In genomic region chr10:124602646-124603365, GRCh38 we compare ENCODE assay signal across 24 cellular contexts.
DNase-seq lines count a peak whose midpoint lies in the region; ATAC-seq and TF ChIP-seq lines count a peak whose summit lies in the region.
"Had no signal": no experiment of that assay in that cellular context is flagged by ENCODE, and none has a peak within 500 bp of the region (broad histone marks: within the 10 kb centered on the region; RNA-seq: fewer than 3 reads in every experiment).

No MANE protein-coding gene starts in this region.

- H3K4me2 ChIP-seq in SU-DHL-6 (ENCODE audit: low read depth, low read length, poor library complexity, severe bottlenecking): peak overlapping the region; percentile 65
- H3K4me2 ChIP-seq: SK-N-SH had no signal

- POLR2A ChIA-PET in activated CD8-positive, alpha-beta T cell treated with anti-CD3 and anti-CD28 coated beads, Interleukin-2, amount 10 ng/mL, durations not matched to agents 7 days and 5 days (lab: Charles Lee): interaction anchor here (0.5 to 0.7 kb wide), 2 partner anchors 11 to 185 kb away, joined by 3 read pairs; no protein-coding TSS in a partner anchor
- POLR2A ChIA-PET in activated CD8-positive, alpha-beta T cell treated with anti-CD3 and anti-CD28 coated beads for 36 hours (lab: Charles Lee): interaction anchor here (1.0 kb wide), 1 partner anchor 9 kb away, joined by 3 read pairs; no protein-coding TSS in a partner anchor

- no peak for TF ChIP-seq CTCF in activated CD8-positive, alpha-beta T cell treated with anti-CD3 and anti-CD28 coated beads for 36 hours (IDR thresholded peaks at IDR 0.05)
- no peak for TF ChIP-seq CTCF in SU-DHL-6 (IDR thresholded peaks at IDR 0.05; ENCODE audit: insufficient read depth, low read length, poor library complexity, severe bottlenecking)
- no peak for TF ChIP-seq CTCF in nephron progenitor cell (IDR thresholded peaks at IDR 0.05)

- H3K27me3 Mint-ChIP-seq in activated CD8-positive, alpha-beta T cell treated with anti-CD3 and anti-CD28 coated beads, Interleukin-2, amount 10 ng/mL, durations not matched to agents 7 days and 5 days (ENCODE audit: low read depth): no peaks in the 10 kb centered on the region
- no peaks in the 10 kb centered on the region for H3K27me3 Mint-ChIP-seq in activated CD8-positive, alpha-beta T cell treated with anti-CD3 and anti-CD28 coated beads for 36 hours
- no peaks in the 10 kb centered on the region for H3K27me3 Mint-ChIP-seq in stimulated activated naive B cell treated with anti-CD40 and anti-IgM and Interleukin-4, amounts not matched to agents 10 μg/mL and 1 μg/mL and 100 μg/mL, for 72 hours
- no peaks in the 10 kb centered on the region for H3K27me3 Mint-ChIP-seq in activated T-cell treated with anti-CD3 and anti-CD28 coated beads, Interleukin-2, amount 50 U/mL, for 4 hours (ENCODE audit: low read depth)
- H3K27me3 Mint-ChIP-seq in nephron progenitor cell (ENCODE audit: low read depth, poor library complexity): no peaks in the 10 kb centered on the region
- H3K27me3 Mint-ChIP-seq: activated CD8-positive, alpha-beta memory T cell treated with anti-CD3 and anti-CD28 coated beads, Interleukin-2, amount 10 ng/mL, durations not matched to agents 7 days and 5 days had no signal

- H3K36me3 ChIP-seq in SU-DHL-6 (ENCODE audit: low read length): no peaks in the 10 kb centered on the region
- H3K36me3 ChIP-seq: stomach, upper lobe of left lung had no signal

- H3K4me3 ChIP-seq in SU-DHL-6 (ENCODE audit: insufficient read depth, low read length, poor library complexity, severe bottlenecking): no peak overlapping the region
- H3K4me3 ChIP-seq: GM23248, stomach, upper lobe of left lung had no signal

- H3K27ac Mint-ChIP-seq in activated CD8-positive, alpha-beta T cell treated with anti-CD3 and anti-CD28 coated beads, Interleukin-2, amount 10 ng/mL, durations not matched to agents 7 days and 5 days: no peak overlapping the region
- no peak overlapping the region for H3K27ac Mint-ChIP-seq in activated CD8-positive, alpha-beta T cell treated with anti-CD3 and anti-CD28 coated beads for 36 hours
- H3K27ac Mint-ChIP-seq in stimulated activated naive B cell treated with anti-CD40 and anti-IgM and Interleukin-4, amounts not matched to agents 10 μg/mL and 1 μg/mL and 100 μg/mL, for 72 hours: peak overlapping the region; percentile 47
- no peak overlapping the region for H3K27ac Mint-ChIP-seq in nephron progenitor cell
- H3K27ac Mint-ChIP-seq: activated CD4-positive, alpha-beta T cell treated with anti-CD3 and anti-CD28 coated beads, Interleukin-2, amount 10 ng/mL, durations not matched to agents 24 days and 14 days; activated CD8-positive, alpha-beta memory T cell treated with anti-CD3 and anti-CD28 coated beads, Interleukin-2, amount 10 ng/mL, durations not matched to agents 7 days and 5 days; dendritic cell treated with granulocyte-macrophage colony-stimulating factor and Interleukin-4, amounts not matched to agents 40 ng/mL and 50 ng/mL, for 4 days had no signal

- ATAC-seq in activated CD8-positive, alpha-beta T cell treated with anti-CD3 and anti-CD28 coated beads, Interleukin-2, amount 10 ng/mL, durations not matched to agents 7 days and 5 days: peak; percentile 7
- ATAC-seq in activated CD8-positive, alpha-beta T cell treated with anti-CD3 and anti-CD28 coated beads for 36 hours: no peak
- no peak for ATAC-seq in stimulated activated naive B cell treated with anti-CD40 and anti-IgM and Interleukin-4, amounts not matched to agents 10 μg/mL and 1 μg/mL and 100 μg/mL, for 72 hours (replicated peaks)
- ATAC-seq in esophagus mucosa: no peak
- no peak for ATAC-seq in activated T-cell treated with anti-CD3 and anti-CD28 coated beads, Interleukin-2, amount 50 U/mL, for 4 hours
- ATAC-seq: activated CD8-positive, alpha-beta memory T cell treated with anti-CD3 and anti-CD28 coated beads, Interleukin-2, amount 10 ng/mL, durations not matched to agents 7 days and 5 days had no signal

- no peaks in the 10 kb centered on the region for H3K36me3 Mint-ChIP-seq in activated CD8-positive, alpha-beta T cell treated with anti-CD3 and anti-CD28 coated beads, Interleukin-2, amount 10 ng/mL, durations not matched to agents 7 days and 5 days (ENCODE audit: low read depth)
- H3K36me3 Mint-ChIP-seq in activated CD8-positive, alpha-beta T cell treated with anti-CD3 and anti-CD28 coated beads for 36 hours (ENCODE audit: low read depth): no peaks in the 10 kb centered on the region
- H3K36me3 Mint-ChIP-seq in stimulated activated naive B cell treated with anti-CD40 and anti-IgM and Interleukin-4, amounts not matched to agents 10 μg/mL and 1 μg/mL and 100 μg/mL, for 72 hours: peaks cover 7% of the 10 kb centered on the region in 2 donors
- no peaks in the 10 kb centered on the region for H3K36me3 Mint-ChIP-seq in activated T-cell treated with anti-CD3 and anti-CD28 coated beads, Interleukin-2, amount 50 U/mL, for 4 hours (ENCODE audit: insufficient read depth)
- no peaks in the 10 kb centered on the region for H3K36me3 Mint-ChIP-seq in nephron progenitor cell (ENCODE audit: low read depth)
- H3K36me3 Mint-ChIP-seq: activated CD8-positive, alpha-beta memory T cell treated with anti-CD3 and anti-CD28 coated beads, Interleukin-2, amount 10 ng/mL, durations not matched to agents 7 days and 5 days had no signal

- no peaks in the 10 kb centered on the region for H4K20me1 ChIP-seq in SU-DHL-6 (ENCODE audit: low read depth, low read length)

- H3K79me2 ChIP-seq in SU-DHL-6 (ENCODE audit: insufficient read depth, low read length): no peaks in the 10 kb centered on the region

- H3K27ac ChIP-seq in SU-DHL-6 (ENCODE audit: low read depth, low read length) (peak overlapping the region; percentile 99), layer of hippocampus (ENCODE audit: low read depth, low read length) (peak overlapping the region; percentile 97)
- H3K27ac ChIP-seq: GM23248, stomach, upper lobe of left lung had no signal

- H3K27me3 ChIP-seq in SU-DHL-6 (ENCODE audit: low read length): no peaks in the 10 kb centered on the region
- no peaks in the 10 kb centered on the region for H3K27me3 ChIP-seq in layer of hippocampus (ENCODE audit: control insufficient read depth, insufficient read depth, low read length)
- H3K27me3 ChIP-seq: stomach, upper lobe of left lung had no signal

- no peaks in the 10 kb centered on the region for H3K9me2 ChIP-seq in SU-DHL-6 (replicated peaks; ENCODE audit: insufficient read depth, low read length)
- H3K9me2 ChIP-seq: SK-N-SH had no signal

- peak overlapping the region; percentile 85 for H3K9ac ChIP-seq in SU-DHL-6 (ENCODE audit: low read length)
- H3K9ac ChIP-seq: GM23248, SK-N-SH had no signal

- H3K4me1 Mint-ChIP-seq in activated CD8-positive, alpha-beta T cell treated with anti-CD3 and anti-CD28 coated beads, Interleukin-2, amount 10 ng/mL, durations not matched to agents 7 days and 5 days (ENCODE audit: low read depth): no peaks in the 10 kb centered on the region
- no peaks in the 10 kb centered on the region for H3K4me1 Mint-ChIP-seq in activated CD8-positive, alpha-beta T cell treated with anti-CD3 and anti-CD28 coated beads for 36 hours (ENCODE audit: low read depth)
- H3K4me1 Mint-ChIP-seq in stimulated activated naive B cell treated with anti-CD40 and anti-IgM and Interleukin-4, amounts not matched to agents 10 μg/mL and 1 μg/mL and 100 μg/mL, for 72 hours: peaks cover 73 to 100% of the 10 kb centered on the region in 2 donors
- H3K4me1 Mint-ChIP-seq in activated T-cell treated with anti-CD3 and anti-CD28 coated beads, Interleukin-2, amount 50 U/mL, for 4 hours (ENCODE audit: low read depth): no peaks in the 10 kb centered on the region
- H3K4me1 Mint-ChIP-seq in nephron progenitor cell: peaks cover 29% of the 10 kb centered on the region
- H3K4me1 Mint-ChIP-seq: activated CD4-positive, alpha-beta T cell treated with anti-CD3 and anti-CD28 coated beads, Interleukin-2, amount 10 ng/mL, durations not matched to agents 24 days and 14 days; activated CD8-positive, alpha-beta memory T cell treated with anti-CD3 and anti-CD28 coated beads, Interleukin-2, amount 10 ng/mL, durations not matched to agents 7 days and 5 days had no signal

- intact Hi-C loops in activated CD8-positive, alpha-beta T cell treated with anti-CD3 and anti-CD28 coated beads for 36 hours (cut with micrococcal nuclease): no loop called here

- no peak for DNase-seq in activated CD8-positive, alpha-beta T cell treated with anti-CD3 and anti-CD28 coated beads, Interleukin-2, amount 10 ng/mL, durations not matched to agents 7 days and 5 days
- no peak for DNase-seq in activated CD8-positive, alpha-beta T cell treated with anti-CD3 and anti-CD28 coated beads for 36 hours
- DNase-seq in stimulated activated naive B cell treated with anti-CD40 and anti-IgM and Interleukin-4, amounts not matched to agents 10 μg/mL and 1 μg/mL and 100 μg/mL, for 72 hours: no peak
- no peak for DNase-seq in activated T-cell treated with anti-CD3 and anti-CD28 coated beads, Interleukin-2, amount 50 U/mL, for 4 hours
- no peak for DNase-seq in nephron progenitor cell
- DNase-seq: 8988T; activated CD4-positive, alpha-beta T cell treated with anti-CD3 and anti-CD28 coated beads, Interleukin-2, amount 10 ng/mL, durations not matched to agents 24 days and 14 days; activated CD8-positive, alpha-beta memory T cell treated with anti-CD3 and anti-CD28 coated beads, Interleukin-2, amount 10 ng/mL, durations not matched to agents 7 days and 5 days; activated naive CD4-positive, alpha-beta T cell treated with anti-CD3 and anti-CD28 coated beads, Interleukin-2, amount 50 U/mL, for 16 hours; GF-D8; GM23248; NCI-H1048; NCI-H187; NCI-H526 treated with DMSO at 0.1 percent for 48 hours; nucleus accumbens; retina; SK-N-SH; stimulated activated CD4-positive, alpha-beta T cell treated with anti-CD3 and anti-CD28 coated beads, Interleukin-4, amount 100 ng/mL, for 4 hours; stomach had no signal

- H3K9me3 ChIP-seq in SU-DHL-6 (ENCODE audit: insufficient read depth, low read length): no peaks in the 10 kb centered on the region
- H3K9me3 ChIP-seq: SK-N-SH, stomach, upper lobe of left lung had no signal

- no peaks in the 10 kb centered on the region for H3K9me3 Mint-ChIP-seq in activated CD8-positive, alpha-beta T cell treated with anti-CD3 and anti-CD28 coated beads, Interleukin-2, amount 10 ng/mL, durations not matched to agents 7 days and 5 days (ENCODE audit: insufficient read depth)
- H3K9me3 Mint-ChIP-seq in activated CD8-positive, alpha-beta T cell treated with anti-CD3 and anti-CD28 coated beads for 36 hours: no peaks in the 10 kb centered on the region
- no peaks in the 10 kb centered on the region for H3K9me3 Mint-ChIP-seq in stimulated activated naive B cell treated with anti-CD40 and anti-IgM and Interleukin-4, amounts not matched to agents 10 μg/mL and 1 μg/mL and 100 μg/mL, for 72 hours
- H3K9me3 Mint-ChIP-seq in activated T-cell treated with anti-CD3 and anti-CD28 coated beads, Interleukin-2, amount 50 U/mL, for 4 hours: no peaks in the 10 kb centered on the region
- no peaks in the 10 kb centered on the region for H3K9me3 Mint-ChIP-seq in nephron progenitor cell
- H3K9me3 Mint-ChIP-seq: activated CD4-positive, alpha-beta T cell treated with anti-CD3 and anti-CD28 coated beads, Interleukin-2, amount 10 ng/mL, durations not matched to agents 24 days and 14 days; dendritic cell treated with granulocyte-macrophage colony-stimulating factor and Interleukin-4, amounts not matched to agents 40 ng/mL and 50 ng/mL, for 4 days had no signal

- H3K4me3 Mint-ChIP-seq in activated CD8-positive, alpha-beta T cell treated with anti-CD3 and anti-CD28 coated beads, Interleukin-2, amount 10 ng/mL, durations not matched to agents 7 days and 5 days: no peak overlapping the region
- H3K4me3 Mint-ChIP-seq in activated CD8-positive, alpha-beta T cell treated with anti-CD3 and anti-CD28 coated beads for 36 hours: no peak overlapping the region
- peak overlapping the region in 1 of 2 donors; percentile 32 for H3K4me3 Mint-ChIP-seq in stimulated activated naive B cell treated with anti-CD40 and anti-IgM and Interleukin-4, amounts not matched to agents 10 μg/mL and 1 μg/mL and 100 μg/mL, for 72 hours
- no peak overlapping the region for H3K4me3 Mint-ChIP-seq in activated T-cell treated with anti-CD3 and anti-CD28 coated beads, Interleukin-2, amount 50 U/mL, for 4 hours
- no peak overlapping the region for H3K4me3 Mint-ChIP-seq in nephron progenitor cell
- H3K4me3 Mint-ChIP-seq: activated CD4-positive, alpha-beta T cell treated with anti-CD3 and anti-CD28 coated beads, Interleukin-2, amount 10 ng/mL, durations not matched to agents 24 days and 14 days; activated CD8-positive, alpha-beta memory T cell treated with anti-CD3 and anti-CD28 coated beads, Interleukin-2, amount 10 ng/mL, durations not matched to agents 7 days and 5 days; dendritic cell treated with granulocyte-macrophage colony-stimulating factor and Interleukin-4, amounts not matched to agents 40 ng/mL and 50 ng/mL, for 4 days had no signal

- peaks cover 84% of the 10 kb centered on the region for H3F3A ChIP-seq in SU-DHL-6 (ENCODE audit: insufficient read depth)

- CTCF ChIA-PET in activated CD8-positive, alpha-beta T cell treated with anti-CD3 and anti-CD28 coated beads, Interleukin-2, amount 10 ng/mL, durations not matched to agents 7 days and 5 days (lab: Charles Lee): no interaction called here
- CTCF ChIA-PET in activated CD8-positive, alpha-beta T cell treated with anti-CD3 and anti-CD28 coated beads for 36 hours (lab: Charles Lee): interaction anchor here (1.0 to 1.3 kb wide), 2 partner anchors 63 to 138 kb away, joined by 3 read pairs; no protein-coding TSS in a partner anchor

- no peak overlapping the region for H2AFZ ChIP-seq in SU-DHL-6 (ENCODE audit: low read depth, low read length, severe bottlenecking)
- H2AFZ ChIP-seq: GM23248 had no signal
